Comparison of ENCODE assay signal across 13 cellular contexts in the genomic region with DNA sequence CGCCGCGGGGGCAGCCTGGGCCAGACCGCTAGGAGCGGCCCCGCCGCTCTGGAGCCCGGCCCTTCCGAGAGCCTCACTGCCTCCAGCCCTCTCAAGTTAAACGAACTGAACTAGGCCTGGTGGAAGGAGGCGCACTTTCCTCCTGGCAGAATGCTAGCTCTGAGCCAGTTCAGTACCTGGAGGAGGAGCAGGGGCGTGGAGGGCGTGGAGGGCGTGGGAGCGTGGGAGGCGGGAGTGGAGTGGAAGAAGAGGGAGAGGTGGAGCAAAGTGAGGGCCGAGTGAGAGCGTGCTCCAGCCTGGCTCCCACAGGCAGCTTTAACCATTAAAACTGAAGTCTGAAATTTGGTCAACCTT. TPM values are rescaled to one million over a fixed set of nuclear protein-coding genes. Genes with fewer than 3 reads are reported as not detected.
A peak's percentile ranks its signal among the peaks of the same experiment; 100 is the strongest.
DNase-seq lines count a peak whose midpoint lies in the region; ATAC-seq and TF ChIP-seq lines count a peak whose summit lies in the region.
"Had no signal": no experiment of that assay in that cellular context is flagged by ENCODE, and none has a peak within 500 bp of the region (broad histone marks: within the 10 kb centered on the region; RNA-seq: fewer than 3 reads in every experiment).

No MANE protein-coding gene starts in this region.

- TF ChIP-seq EP300 in upper lobe of left lung (IDR thresholded peaks at IDR 0.05) = no peak

- peaks cover 54 to 66% (median 62%) of the 10 kb centered on the region in 4 donors for H3K4me1 ChIP-seq in upper lobe of left lung

- 57 to 81% methylated on average over 9 to 18 of the region's 18 CpGs for WGBS in upper lobe of left lung, 2 donors

- intact Hi-C loops in left cardiac atrium (cut with DNase I) = no loop called here
- intact Hi-C loops in Right ventricle myocardium inferior (cut with DNase I) = no loop called here
- intact Hi-C loops in left colon (cut with DNase I, micrococcal nuclease) = no loop called here

- no peaks in the 10 kb centered on the region for H3K9me3 ChIP-seq in upper lobe of left lung
- H3K9me3 ChIP-seq: A549, testis had no signal

- H3K27ac ChIP-seq in upper lobe of left lung = peak overlapping the region; percentile 79 to 93 (median 91)
- H3K27ac ChIP-seq: A549, hepatocyte, testis had no signal

- no peaks in the 10 kb centered on the region for H3K27me3 ChIP-seq in upper lobe of left lung
- H3K27me3 ChIP-seq: testis had no signal

- peak; percentile 6 to 8 for ATAC-seq in left cardiac atrium
- ATAC-seq in Right ventricle myocardium inferior = no peak
- ATAC-seq in left colon = peak; percentile 13
- no peak for ATAC-seq in upper lobe of left lung (ENCODE audit: low FRiP score in 2 of 2)
- no peak for ATAC-seq in GM21423 (IDR thresholded peaks at IDR 0.05; ENCODE audit: unreplicated experiment)

- no peak for TF ChIP-seq POLR2A in upper lobe of left lung (IDR thresholded peaks at IDR 0.05)

- DNase-seq in left cardiac atrium (no peak), Right ventricle myocardium inferior (ENCODE audit: missing footprints) (no peak), left colon (no peak), upper lobe of left lung (no peak), AG08396 (ENCODE audit: low spot score) (no peak)
- DNase-seq: activated CD8-positive, alpha-beta memory T cell treated with anti-CD3 and anti-CD28 coated beads, Interleukin-2, amount 50 U/mL, for 48 hours; CD8-positive, alpha-beta memory T cell; central memory CD4-positive, alpha-beta T cell had no signal

- no peak for TF ChIP-seq CTCF in upper lobe of left lung (IDR thresholded peaks at IDR 0.05)

- peak overlapping the region in 1 of 4 donors; percentile 25 for H3K4me3 ChIP-seq in upper lobe of left lung
- H3K4me3 ChIP-seq: A549, hepatocyte had no signal

- peaks cover 0 to 11% (median 3%) of the 10 kb centered on the region in 4 donors for H3K36me3 ChIP-seq in upper lobe of left lung

RNA-seq across cellular contexts. Expression of a gene that starts 5.3 kb away (rescaled TPM):
- total RNA-seq in left cardiac atrium (1 to 10 TPM; 2.8 to 3.2 TPM), Right ventricle myocardium inferior (2.1 TPM), left colon (1 to 10 TPM; 2.9 to 4.3 TPM), upper lobe of left lung (10 to 100 TPM; 11.1 to 71.2 (median 17.7) TPM)

RNA-seq across cellular contexts. Expression of a gene that starts 6.6 kb away (rescaled TPM):
- total RNA-seq in left cardiac atrium = 1 to 10 TPM; 1.6 to 2.8 TPM
- total RNA-seq in Right ventricle myocardium inferior = 0.57 TPM
- 1 to 10 TPM; 2.9 to 4.2 TPM for total RNA-seq in left colon
- total RNA-seq in upper lobe of left lung = 10 to 100 TPM in 4 of 6 donors, 1 to 10 TPM in 2; 6.2 to 49.2 (median 10.9) TPM

RNA-seq across cellular contexts. Expression of a gene that starts 8.8 kb away (rescaled TPM):
- 1 to 10 TPM; 6.4 to 6.9 TPM for total RNA-seq in left cardiac atrium
- total RNA-seq in Right ventricle myocardium inferior = 4.3 TPM
- 10 to 100 TPM; 10.7 to 16.6 TPM for total RNA-seq in left colon
- 10 to 100 TPM in 5 of 6 donors, 1 to 10 TPM in 1; 9.4 to 14.8 (median 12.8) TPM for total RNA-seq in upper lobe of left lung
- total RNA-seq: NCI-H460 had no signal

RNA-seq across cellular contexts. Expression of a gene that starts 16.9 kb away (rescaled TPM):
- 10 to 100 TPM; 17.5 to 21.7 TPM for total RNA-seq in left cardiac atrium
- total RNA-seq in Right ventricle myocardium inferior = 23.0 TPM
- total RNA-seq in left colon = 10 to 100 TPM; 24.4 to 26.0 TPM
- 10 to 100 TPM; 13.3 to 31.4 (median 22.6) TPM for total RNA-seq in upper lobe of left lung

RNA-seq across cellular contexts. Expression of a gene that starts 17.0 kb away (rescaled TPM):
- total RNA-seq in left cardiac atrium = 1 to 10 TPM; 7.9 to 8.4 TPM
- 8.3 TPM for total RNA-seq in Right ventricle myocardium inferior
- 10 to 100 TPM; 64.2 to 76.6 TPM for total RNA-seq in left colon
- total RNA-seq in upper lobe of left lung = 10 to 100 TPM; 23.0 to 60.3 (median 32.8) TPM

Comparison
In these comparisons a context has a peak if more than half of its experiments do, and no peak if none do; other contexts are left out.
1. ATAC-seq: peak in left cardiac atrium (2 of 2) and left colon (single experiment); none in Right ventricle myocardium inferior (single experiment), upper lobe of left lung (0 of 2) and GM21423 (single experiment).